In genomic region chr11:102914238-102915043, GRCh38 we compare ENCODE assay signal across 8 cellular contexts. TPM values are rescaled to one million over a fixed set of nuclear protein-coding genes. Genes with fewer than 3 reads are reported as not detected.
DNase-seq lines count a peak whose midpoint lies in the region; ATAC-seq and TF ChIP-seq lines count a peak whose summit lies in the region.

No MANE protein-coding gene starts in this region.

- peak; percentile 64 for ATAC-seq in GM19351 (IDR thresholded peaks at IDR 0.05; ENCODE audit: unreplicated experiment)
- peak; percentile 21 to 30 for ATAC-seq in gastrocnemius medialis
- ATAC-seq in HG03521 (IDR thresholded peaks at IDR 0.05; ENCODE audit: unreplicated experiment) = no peak

- intact Hi-C loops in gastrocnemius medialis (cut with DNase I; ENCODE audit: low total_unique reads) = no loop called here

- no peaks in the 10 kb centered on the region for H3K9me3 ChIP-seq in gastrocnemius medialis

- POLR2A ChIA-PET in BJ (lab: Charles Lee) = no interaction called here

- in situ Hi-C loops in gastrocnemius medialis (cut with MboI; ENCODE audit: low sequenced_read_pairs in 4 of 4) = no loop called here

- TF ChIP-seq POLR2A in gastrocnemius medialis (IDR thresholded peaks at IDR 0.05) = no peak

- H3K36me3 ChIP-seq in BJ (ENCODE audit: control insufficient read depth, insufficient read depth, low read length) (no peaks in the 10 kb centered on the region), gastrocnemius medialis (no peaks in the 10 kb centered on the region)

- TF ChIP-seq CTCF in BJ (IDR thresholded peaks at IDR 0.05; ENCODE audit: insufficient read depth, low read depth, low read length) (peak; percentile 80), gastrocnemius medialis (IDR thresholded peaks at IDR 0.05 in 4 of 5, conservative IDR thresholded peaks at IDR 0.05 in 1 of 5) (peak in 1 of 5 experiments; percentile 11)

- H3K4me1 ChIP-seq in gastrocnemius medialis = no peaks in the 10 kb centered on the region

- H3K27ac ChIP-seq in gastrocnemius medialis = no peak overlapping the region

- H3K27me3 ChIP-seq in BJ (ENCODE audit: control insufficient read depth, insufficient read depth, low read length) = no peaks in the 10 kb centered on the region
- H3K27me3 ChIP-seq in gastrocnemius medialis = no peaks in the 10 kb centered on the region

- DNase-seq in BJ (ENCODE audit: low read depth) = no peak
- DNase-seq in OCI-M1 (lab: John Stamatoyannopoulos, UW) = peak; percentile 12
- DNase-seq in fibroblast of the conjunctiva (ENCODE audit: low read depth) = peak; percentile 38
- DNase-seq in gastrocnemius medialis = no peak
- DNase-seq in mesenteric fat pad (ENCODE audit: low spot score) = no peak
- no peak for DNase-seq in stimulated activated naive CD4-positive, alpha-beta T cell (lab: John Stamatoyannopoulos, UW)

- CTCF ChIA-PET in BJ (lab: Yijun Ruan, JAX) = interaction anchor here (0.7 to 4.7 kb wide), 43 partner anchors 8 to 198 kb away, joined by 3 to 52 read pairs (median 4); partner anchors contain the start of gene DCUN1D5

- no peak overlapping the region for H3K4me3 ChIP-seq in BJ (ENCODE audit: low read depth, low read length)
- H3K4me3 ChIP-seq in gastrocnemius medialis = no peak overlapping the region

RNA-seq across cellular contexts. Expression of gene MMP12, which starts 39.7 kb away (rescaled TPM):
- 0.12 and 0.38 TPM in 2 replicates for polyA plus RNA-seq in BJ (2011; rRNA removed)
- not detected in 2 replicates for polyA minus RNA-seq in BJ (2011; rRNA and poly(A)+ RNA removed)
- total RNA-seq in gastrocnemius medialis = not detected
- 0.29 TPM for total RNA-seq in mesenteric fat pad

RNA-seq across cellular contexts. Expression of gene MMP13, which starts 41.1 kb away (rescaled TPM):
- polyA plus RNA-seq in BJ (2011; rRNA removed) = 0.06 TPM in 1 of 2 replicates, not detected in the other
- not detected in 2 replicates for polyA minus RNA-seq in BJ (2011; rRNA and poly(A)+ RNA removed)
- total RNA-seq in gastrocnemius medialis = not detected
- total RNA-seq in mesenteric fat pad = not detected

Comparison
In these comparisons a context has a peak if more than half of its experiments do, and no peak if none do; other contexts are left out.
1. DNase-seq: peak in OCI-M1 (single experiment) and fibroblast of the conjunctiva (single experiment); none in BJ (single experiment), gastrocnemius medialis (0 of 2), mesenteric fat pad (single experiment) and stimulated activated naive CD4-positive, alpha-beta T cell (0 of 6).